In genomic region chr19:15381429-15381828, GRCh38 we compare ENCODE assay signal across 11 cellular contexts. TPM values are rescaled to one million over a fixed set of nuclear protein-coding genes. Genes with fewer than 3 reads are reported as not detected.
DNase-seq lines count a peak whose midpoint lies in the region; ATAC-seq and TF ChIP-seq lines count a peak whose summit lies in the region.
"Had no signal": no experiment of that assay in that cellular context is flagged by ENCODE, and none has a peak within 500 bp of the region (broad histone marks: within the 10 kb centered on the region; RNA-seq: fewer than 3 reads in every experiment).

No MANE protein-coding gene starts in this region.

- no peaks in the 10 kb centered on the region for H3K9me3 Mint-ChIP-seq in T-helper 2 cell treated with Interferon-gamma antibody and Interleukin-4, amounts not matched to agents 5 μg/mL and 100 μg/mL, for 36 hours
- no peaks in the 10 kb centered on the region for H3K9me3 Mint-ChIP-seq in progenitor cell of endocrine pancreas (ENCODE audit: low read depth)

- peaks cover 5% of the 10 kb centered on the region; the same call in 1 of the 2 replicates for H3F3A ChIP-seq in OCI-LY1 (ENCODE audit: insufficient read depth, low read length)

- no peaks in the 10 kb centered on the region for H3K27me3 Mint-ChIP-seq in T-helper 2 cell treated with Interferon-gamma antibody and Interleukin-4, amounts not matched to agents 5 μg/mL and 100 μg/mL, for 36 hours (ENCODE audit: low read depth)
- H3K27me3 Mint-ChIP-seq in progenitor cell of endocrine pancreas: no peaks in the 10 kb centered on the region

- H3K9me2 ChIP-seq in OCI-LY1 (ENCODE audit: low read depth, low read length): no peaks in the 10 kb centered on the region

- peaks cover 19% of the 10 kb centered on the region for H3K36me3 ChIP-seq in OCI-LY1 (ENCODE audit: insufficient read depth, low read length)

- H3K4me2 ChIP-seq in OCI-LY1 (ENCODE audit: low read length): no peak overlapping the region

- no peak for DNase-seq in T-helper 2 cell treated with Interferon-gamma antibody and Interleukin-4, amounts not matched to agents 5 μg/mL and 100 μg/mL, for 36 hours (ENCODE audit: low spot score)
- DNase-seq in T-helper 2 cell: no peak
- DNase-seq in dorsolateral prefrontal cortex: no peak
- DNase-seq in progenitor cell of endocrine pancreas (ENCODE audit: low spot score, unreplicated experiment): no peak
- DNase-seq in nucleus accumbens (lab: John Stamatoyannopoulos, UW): no peak
- DNase-seq: activated CD4-positive, CD25-positive, alpha-beta regulatory T cell treated with anti-CD3 and anti-CD28 coated beads, Interleukin-2, amount 50 U/mL, for 72 hours; SHP77 treated with DMSO at 0.1 percent for 48 hours; testis had no signal

- H3K9me3 ChIP-seq in OCI-LY1 (ENCODE audit: low read length): no peaks in the 10 kb centered on the region
- H3K9me3 ChIP-seq: testis had no signal

- H3K79me2 ChIP-seq in OCI-LY1 (ENCODE audit: insufficient read depth, low read length): peaks cover 27% of the 10 kb centered on the region

- no peak overlapping the region for H3K4me3 ChIP-seq in OCI-LY1 (ENCODE audit: low read depth, low read length, poor library complexity, severe bottlenecking)
- peak overlapping the region in 1 of 59 donors; percentile 92 for H3K4me3 ChIP-seq in dorsolateral prefrontal cortex
- H3K4me3 ChIP-seq: testis had no signal

- H3K27me3 ChIP-seq in OCI-LY1 (ENCODE audit: insufficient read depth, low read length): no peaks in the 10 kb centered on the region
- no peaks in the 10 kb centered on the region for H3K27me3 ChIP-seq in dorsolateral prefrontal cortex
- H3K27me3 ChIP-seq: testis had no signal

- H3K27ac Mint-ChIP-seq in T-helper 2 cell treated with Interferon-gamma antibody and Interleukin-4, amounts not matched to agents 5 μg/mL and 100 μg/mL, for 36 hours: no peak overlapping the region
- H3K27ac Mint-ChIP-seq in progenitor cell of endocrine pancreas: peak overlapping the region; percentile 89

- H3K9ac ChIP-seq in OCI-LY1 (ENCODE audit: low read length): no peak overlapping the region

- no peaks in the 10 kb centered on the region for H4K20me1 ChIP-seq in OCI-LY1 (ENCODE audit: insufficient read depth, low read length)

- peaks cover 13% of the 10 kb centered on the region for H3K36me3 Mint-ChIP-seq in T-helper 2 cell treated with Interferon-gamma antibody and Interleukin-4, amounts not matched to agents 5 μg/mL and 100 μg/mL, for 36 hours (ENCODE audit: low read depth)
- peaks cover 3% of the 10 kb centered on the region for H3K36me3 Mint-ChIP-seq in progenitor cell of endocrine pancreas (ENCODE audit: insufficient read depth)

- H3K4me1 Mint-ChIP-seq in T-helper 2 cell treated with Interferon-gamma antibody and Interleukin-4, amounts not matched to agents 5 μg/mL and 100 μg/mL, for 36 hours (ENCODE audit: low read depth): peaks cover 26% of the 10 kb centered on the region
- peaks cover 27% of the 10 kb centered on the region for H3K4me1 Mint-ChIP-seq in progenitor cell of endocrine pancreas (ENCODE audit: low read depth)

- H3K4me1 ChIP-seq in OCI-LY1 (ENCODE audit: insufficient read depth, low read length, severe bottlenecking): peaks cover 31% of the 10 kb centered on the region

- intact Hi-C loops in dorsolateral prefrontal cortex (cut with DNase I): no loop called here

- ATAC-seq in GM21786 (IDR thresholded peaks at IDR 0.05; ENCODE audit: unreplicated experiment) (no peak), HG03108 (IDR thresholded peaks at IDR 0.05; ENCODE audit: unreplicated experiment) (no peak)

- peak overlapping the region; percentile 13 for H3K4me3 Mint-ChIP-seq in T-helper 2 cell treated with Interferon-gamma antibody and Interleukin-4, amounts not matched to agents 5 μg/mL and 100 μg/mL, for 36 hours
- peak overlapping the region; percentile 84 for H3K4me3 Mint-ChIP-seq in progenitor cell of endocrine pancreas (ENCODE audit: low read depth)

- no peak overlapping the region for H2AFZ ChIP-seq in OCI-LY1 (ENCODE audit: low read length)

- peak overlapping the region; percentile 60 for H3K27ac ChIP-seq in OCI-LY1 (ENCODE audit: low read depth, low read length, poor library complexity, severe bottlenecking)
- H3K27ac ChIP-seq in dorsolateral prefrontal cortex: peak overlapping the region in 46 of 59 donors; percentile 1 to 99 (median 56)
- H3K27ac ChIP-seq: testis had no signal

- TF ChIP-seq CTCF in OCI-LY1 (IDR thresholded peaks at IDR 0.05; ENCODE audit: low read length) (no peak), dorsolateral prefrontal cortex (IDR thresholded peaks at IDR 0.05 in 54 of 56, conservative IDR thresholded peaks at IDR 0.05 in 2 of 56; ENCODE audit: low read depth in 1 of 56, partially characterized antibody in 56 of 56) (no peak), progenitor cell of endocrine pancreas (IDR thresholded peaks at IDR 0.05; ENCODE audit: unreplicated experiment) (no peak)

RNA-seq across cellular contexts. Expression of gene AKAP8, which starts 1.8 kb away (rescaled TPM):
- 10 to 100 TPM; 18.6 to 51.6 (median 29.6) TPM for total RNA-seq in dorsolateral prefrontal cortex
- total RNA-seq in progenitor cell of endocrine pancreas: 44.0 and 51.9 TPM in 2 replicates

RNA-seq across cellular contexts. Expression of gene AKAP8L, which starts 37.4 kb away (rescaled TPM):
- total RNA-seq in dorsolateral prefrontal cortex (100 to 1,000 TPM; 104 to 260 (median 142) TPM), progenitor cell of endocrine pancreas (208 and 228 TPM in 2 replicates)

RNA-seq across cellular contexts. Expression of gene BRD4, which starts 49.1 kb away (rescaled TPM):
- total RNA-seq in dorsolateral prefrontal cortex: 100 to 1,000 TPM in 99 of 120 experiments, 10 to 100 TPM in 21; 84.8 to 154 (median 112) TPM
- 144 and 148 TPM in 2 replicates for total RNA-seq in progenitor cell of endocrine pancreas
